ENCODE assay signal across 24 cellular contexts in genomic region chr7:326845-327304, GRCh38. TPM values are rescaled to one million over a fixed set of nuclear protein-coding genes. Genes with fewer than 3 reads are reported as not detected.
DNase-seq lines count a peak whose midpoint lies in the region; ATAC-seq and TF ChIP-seq lines count a peak whose summit lies in the region.
"Had no signal": no experiment of that assay in that cellular context is flagged by ENCODE, and none has a peak within 500 bp of the region (broad histone marks: within the 10 kb centered on the region; RNA-seq: fewer than 3 reads in every experiment).

No MANE protein-coding gene starts in this region.

- ATAC-seq in left lung, result peak; percentile 88
- ATAC-seq in HG02884 (IDR thresholded peaks at IDR 0.05; ENCODE audit: unreplicated experiment), result no peak
- no peak for ATAC-seq in PC-3
- ATAC-seq in activated T-helper 17 cell treated with anti-CD3 and anti-CD28 coated beads, Interleukin-2, amount 50 U/mL, for 72 hours (replicated peaks), result no peak
- ATAC-seq: HCT116; naive thymus-derived CD4-positive, alpha-beta T cell had no signal

- no peak for TF ChIP-seq CTCF in colonic mucosa (IDR thresholded peaks at IDR 0.05)
- no peak for TF ChIP-seq CTCF in left lung (IDR thresholded peaks at IDR 0.05)
- TF ChIP-seq CTCF in prostate gland (IDR thresholded peaks at IDR 0.05), result peak in 1 of 4 experiments; percentile 5
- no peak for TF ChIP-seq CTCF in PC-3 (conservative IDR thresholded peaks at IDR 0.05; ENCODE audit: low read depth, low read length)

- no peak overlapping the region for H2AFZ ChIP-seq in PC-3 (ENCODE audit: low read length)

- no peaks in the 10 kb centered on the region for H3K9me2 ChIP-seq in PC-3 (replicated peaks; ENCODE audit: low read length)

- DNase-seq in HT-29 (ENCODE audit: low spot score) (peak; percentile 54), colonic mucosa (peak; percentile 64), left lung (peak in 1 of 2 donors; percentile 62), prostate gland (ENCODE audit: low spot score) (peak; percentile 53), PC-3 (no peak)
- DNase-seq in activated effector memory CD4-positive, alpha-beta T cell treated with Interleukin-2 at 50 U/mL for 16 hours, result no peak
- DNase-seq: activated CD8-positive, alpha-beta memory T cell treated with anti-CD3 and anti-CD28 coated beads, Interleukin-2, amount 50 U/mL, for 4 hours; activated naive CD4-positive, alpha-beta T cell; DMS 273 treated with DMSO at 0.1 percent for 48 hours; erythroblast; islet precursor cell; MM.1S; naive thymus-derived CD4-positive, alpha-beta T cell; NCI-H2029; NCI-H526 treated with DMSO at 0.1 percent for 48 hours; substantia nigra; T1000 had no signal

- no peaks in the 10 kb centered on the region for H3K27me3 ChIP-seq in colonic mucosa
- peaks cover 0 to under 1% of the 10 kb centered on the region in 2 donors for H3K27me3 ChIP-seq in left lung
- no peaks in the 10 kb centered on the region for H3K27me3 ChIP-seq in prostate gland (replicated peaks; ENCODE audit: insufficient read depth)
- no peaks in the 10 kb centered on the region for H3K27me3 ChIP-seq in PC-3 (ENCODE audit: low read length)

- H3K9ac ChIP-seq in colonic mucosa (ENCODE audit: low read depth in 2 of 2, low read length in 2 of 2) (peak overlapping the region in 1 of 2 donors; percentile 75), PC-3 (ENCODE audit: low read length) (no peak overlapping the region)

- H3K27ac ChIP-seq in colonic mucosa (peak overlapping the region; percentile 59), left lung (peak overlapping the region; percentile 23 to 79), prostate gland (peak overlapping the region in 1 of 2 donors; percentile 30), PC-3 (ENCODE audit: low read length) (no peak overlapping the region)

- no peak overlapping the region for H3K27ac Mint-ChIP-seq in activated T-helper 17 cell treated with anti-CD3 and anti-CD28 coated beads, Interleukin-2, amount 50 U/mL, for 72 hours
- H3K27ac Mint-ChIP-seq: dendritic cell treated with granulocyte-macrophage colony-stimulating factor and Interleukin-4, amounts not matched to agents 40 ng/mL and 50 ng/mL, for 4 days; naive thymus-derived CD4-positive, alpha-beta T cell had no signal

- no peaks in the 10 kb centered on the region for H3K79me2 ChIP-seq in PC-3 (ENCODE audit: low read length)

- H3K4me3 ChIP-seq in colonic mucosa (no peak overlapping the region), left lung (no peak overlapping the region), prostate gland (no peak overlapping the region), PC-3 (ENCODE audit: low read length) (no peak overlapping the region)

- H4K20me1 ChIP-seq in PC-3 (ENCODE audit: low read length), result no peaks in the 10 kb centered on the region

- H3K9me3 ChIP-seq in colonic mucosa (no peaks in the 10 kb centered on the region), left lung (peaks cover 0 to 3% of the 10 kb centered on the region in 2 donors), prostate gland (no peaks in the 10 kb centered on the region), PC-3 (ENCODE audit: low read length) (no peaks in the 10 kb centered on the region)

- POLR2A ChIA-PET in PC-3 (lab: Charles Lee; ENCODE audit: unreplicated experiment), result no interaction called here

- H3K36me3 Mint-ChIP-seq in activated T-helper 17 cell treated with anti-CD3 and anti-CD28 coated beads, Interleukin-2, amount 50 U/mL, for 72 hours (ENCODE audit: low read depth), result no peaks in the 10 kb centered on the region
- H3K36me3 Mint-ChIP-seq: naive thymus-derived CD4-positive, alpha-beta T cell had no signal

- H3K9me3 Mint-ChIP-seq in activated T-helper 17 cell treated with anti-CD3 and anti-CD28 coated beads, Interleukin-2, amount 50 U/mL, for 72 hours, result no peaks in the 10 kb centered on the region
- H3K9me3 Mint-ChIP-seq: dendritic cell treated with granulocyte-macrophage colony-stimulating factor and Interleukin-4, amounts not matched to agents 40 ng/mL and 50 ng/mL, for 4 days had no signal

- CTCF ChIA-PET in PC-3 (lab: Charles Lee), result no interaction called here

- no TSS peak for BruUV-seq in PC-3 (replicated peaks; lab: Mats Ljungman, UMichigan)

- peaks cover 3% of the 10 kb centered on the region for H3K27me3 Mint-ChIP-seq in activated T-helper 17 cell treated with anti-CD3 and anti-CD28 coated beads, Interleukin-2, amount 50 U/mL, for 72 hours

- TF ChIP-seq POLR2A in prostate gland (IDR thresholded peaks at IDR 0.05), result no peak

- H3K4me1 Mint-ChIP-seq in activated T-helper 17 cell treated with anti-CD3 and anti-CD28 coated beads, Interleukin-2, amount 50 U/mL, for 72 hours, result peaks cover 3% of the 10 kb centered on the region

- H3K4me1 ChIP-seq in colonic mucosa (peaks cover 20% of the 10 kb centered on the region), left lung (peaks cover 0 to 6% of the 10 kb centered on the region in 2 donors), prostate gland (replicated peaks) (peaks cover 2% of the 10 kb centered on the region), PC-3 (ENCODE audit: insufficient read depth, low read length) (no peaks in the 10 kb centered on the region)

- H3K4me3 Mint-ChIP-seq in activated T-helper 17 cell treated with anti-CD3 and anti-CD28 coated beads, Interleukin-2, amount 50 U/mL, for 72 hours, result no peak overlapping the region
- H3K4me3 Mint-ChIP-seq: dendritic cell treated with granulocyte-macrophage colony-stimulating factor and Interleukin-4, amounts not matched to agents 40 ng/mL and 50 ng/mL, for 4 days; naive thymus-derived CD4-positive, alpha-beta T cell had no signal

- H3K36me3 ChIP-seq in colonic mucosa, result no peaks in the 10 kb centered on the region
- H3K36me3 ChIP-seq in left lung, result no peaks in the 10 kb centered on the region
- no peaks in the 10 kb centered on the region for H3K36me3 ChIP-seq in prostate gland
- no peaks in the 10 kb centered on the region for H3K36me3 ChIP-seq in PC-3 (ENCODE audit: low read depth, low read length)

- intact Hi-C loops in colonic mucosa (cut with DNase I), result loop anchor here (10.0 kb wide), 1 partner anchor 548 kb away; the partner anchor contains the start of gene GET4
- intact Hi-C loops in left lung (cut with DNase I), result loop anchor here in 1 of 2 donors (10.0 kb wide), 1 partner anchor 308 kb away; no protein-coding TSS in a partner anchor
- intact Hi-C loops in prostate gland (cut with DNase I), result loop anchor here (10.0 kb wide), 1 partner anchor 548 kb away; the partner anchor contains the start of gene GET4
- intact Hi-C loops in PC-3 (cut with micrococcal nuclease), result no loop called here

- no peaks in the 10 kb centered on the region for H3F3A ChIP-seq in PC-3 (ENCODE audit: low read length, unreplicated experiment)

- H3K4me2 ChIP-seq in PC-3 (ENCODE audit: low read length), result no peak overlapping the region

- 38% methylated on average over 5 of the region's 5 CpGs for WGBS in prostate gland

RNA-seq across cellular contexts. Expression of gene FOXL3, which starts 36.9 kb away (rescaled TPM):
- not detected in 2 replicates for total RNA-seq in HT-29 (2014; rRNA removed; shearing (Covaris generic))
- total RNA-seq in colonic mucosa (under 1 TPM in 1 of 2 donors, not detected in 1; 0.79 TPM), left lung (not detected), prostate gland (not detected), PC-3 (2014; rRNA removed) (not detected in 2 replicates)
- not detected for total RNA-seq in activated T-helper 17 cell treated with anti-CD3 and anti-CD28 coated beads, Interleukin-2, amount 50 U/mL, for 72 hours
- total RNA-seq: astrocyte; naive thymus-derived CD4-positive, alpha-beta T cell; OCI-LY7; SK-MEL-5 had no signal

Comparison
In these comparisons a context has a peak if more than half of its experiments do, and no peak if none do; other contexts are left out.
1. DNase-seq: peak in HT-29 (single experiment), colonic mucosa (single experiment) and prostate gland (single experiment); none in PC-3 (single experiment) and activated effector memory CD4-positive, alpha-beta T cell treated with Interleukin-2 at 50 U/mL for 16 hours (single experiment).